ENCODE assay signal across 13 cellular contexts in the genomic region with DNA sequence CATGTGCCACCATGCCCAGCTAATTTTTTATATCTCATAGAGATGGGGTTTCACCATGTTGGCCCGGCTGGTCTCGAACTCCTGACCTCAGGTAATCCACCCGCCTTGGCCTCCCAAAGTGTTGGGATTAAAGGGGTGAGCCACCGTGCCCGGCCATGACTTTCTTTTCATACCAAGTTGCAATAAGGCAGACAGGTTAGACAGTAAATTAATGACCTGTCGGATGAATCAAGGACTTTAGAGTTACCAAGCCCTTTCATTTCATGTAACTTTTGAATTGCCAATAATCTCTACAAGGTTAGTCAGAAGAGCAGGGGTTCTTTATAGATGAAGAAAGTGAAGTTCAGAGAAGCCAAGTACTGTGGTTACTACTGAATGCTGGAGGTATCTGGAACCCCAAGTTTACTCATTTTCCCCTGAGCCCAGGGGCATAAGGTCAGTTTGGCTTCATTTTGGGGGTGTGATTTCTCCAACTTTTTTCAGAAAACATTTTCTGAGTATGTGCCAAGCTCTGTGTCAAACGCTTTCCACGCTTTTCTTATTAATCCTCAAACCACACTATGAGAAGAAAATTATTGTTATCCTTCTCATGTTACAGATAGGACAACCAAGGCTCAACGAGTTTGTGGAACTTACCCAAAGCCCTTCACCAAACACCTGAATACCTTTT. TPM values are rescaled to one million over a fixed set of nuclear protein-coding genes. Genes with fewer than 3 reads are reported as not detected.
A peak's percentile ranks its signal among the peaks of the same experiment; 100 is the strongest.
DNase-seq lines count a peak whose midpoint lies in the region; ATAC-seq, FAIRE-seq and TF ChIP-seq lines count a peak whose summit lies in the region.
"Had no signal": no experiment of that assay in that cellular context is flagged by ENCODE, and none has a peak within 500 bp of the region (broad histone marks: within the 10 kb centered on the region; RNA-seq: fewer than 3 reads in every experiment).

No MANE protein-coding gene starts in this region.

- intact Hi-C loops in sigmoid colon (cut with DNase I): loop anchor here (2.0 kb wide), 1 partner anchor 53 kb away; no protein-coding TSS in a partner anchor
- intact Hi-C loops in naive thymus-derived CD4-positive, alpha-beta T cell (cut with micrococcal nuclease): no loop called here

- H3K27me3 ChIP-seq in adipocyte (replicated peaks; ENCODE audit: control insufficient read depth, insufficient read depth, low read length) (no peaks in the 10 kb centered on the region), sigmoid colon (no peaks in the 10 kb centered on the region)
- no peaks in the 10 kb centered on the region for H3K27me3 ChIP-seq in naive thymus-derived CD4-positive, alpha-beta T cell (ENCODE audit: control insufficient read depth in 2 of 2, insufficient read depth in 2 of 2, low read length in 2 of 2)

- no peak for TF ChIP-seq CTCF in A549 (IDR thresholded peaks at IDR 0.05)
- no peak for TF ChIP-seq CTCF in fibroblast of villous mesenchyme (IDR thresholded peaks at IDR 0.05; ENCODE audit: insufficient read depth, low read depth, low read length)
- TF ChIP-seq CTCF in sigmoid colon (IDR thresholded peaks at IDR 0.05): no peak
- no peak for TF ChIP-seq CTCF in GM20000 (IDR thresholded peaks at IDR 0.05; ENCODE audit: extremely low read depth, missing control alignments)

- 95% methylated on average over 9 of the region's 9 CpGs for WGBS in A549 (ENCODE audit: missing lambda C conversion rate)
- 88% methylated on average over 9 of the region's 9 CpGs for WGBS in sigmoid colon, 2 donors

- no peak overlapping the region for H3K4me3 Mint-ChIP-seq in naive thymus-derived CD4-positive, alpha-beta T cell
- H3K4me3 Mint-ChIP-seq: activated naive CD8-positive, alpha-beta T cell treated with anti-CD3 and anti-CD28 coated beads, Interleukin-2, amount 10 ng/mL, durations not matched to agents 7 days and 5 days had no signal

- H3K4me3 ChIP-seq in A549 (no peak overlapping the region), adipocyte (ENCODE audit: low read length) (peak overlapping the region; percentile 80), fibroblast of villous mesenchyme (ENCODE audit: low read depth, low read length) (peak overlapping the region; percentile 47), sigmoid colon (peak overlapping the region in 3 of 4 donors; percentile 28 to 35 (median 33))
- H3K4me3 ChIP-seq in naive thymus-derived CD4-positive, alpha-beta T cell (ENCODE audit: low read length): no peak overlapping the region

- TF ChIP-seq RAD21 in A549 (conservative IDR thresholded peaks at IDR 0.05 in 1 of 2, IDR thresholded peaks at IDR 0.05 in 1 of 2): no peak

- TF ChIP-seq EP300 in A549 (IDR thresholded peaks at IDR 0.05): no peak
- TF ChIP-seq EP300 in sigmoid colon (IDR thresholded peaks at IDR 0.05): no peak

- POLR2A ChIA-PET in A549 (lab: Yijun Ruan, JAX): no interaction called here
- POLR2A ChIA-PET in naive thymus-derived CD4-positive, alpha-beta T cell (lab: Charles Lee): no interaction called here

- H3K27ac Mint-ChIP-seq in naive thymus-derived CD4-positive, alpha-beta T cell: no peak overlapping the region
- H3K27ac Mint-ChIP-seq: activated naive CD8-positive, alpha-beta T cell treated with anti-CD3 and anti-CD28 coated beads, Interleukin-2, amount 10 ng/mL, durations not matched to agents 7 days and 5 days had no signal

- peaks cover 0 to 2% (median 0%) of the 10 kb centered on the region in 7 donors for H3K4me1 Mint-ChIP-seq in naive thymus-derived CD4-positive, alpha-beta T cell
- H3K4me1 Mint-ChIP-seq: activated naive CD8-positive, alpha-beta T cell treated with anti-CD3 and anti-CD28 coated beads, Interleukin-2, amount 10 ng/mL, durations not matched to agents 7 days and 5 days had no signal

- no peaks in the 10 kb centered on the region for H3K36me3 Mint-ChIP-seq in naive thymus-derived CD4-positive, alpha-beta T cell
- H3K36me3 Mint-ChIP-seq: activated naive CD8-positive, alpha-beta T cell treated with anti-CD3 and anti-CD28 coated beads, Interleukin-2, amount 10 ng/mL, durations not matched to agents 7 days and 5 days had no signal

- no peak for FAIRE-seq in A549 (lab: Jason Lieb, UNC)
- FAIRE-seq: frontal cortex, islet of Langerhans had no signal

- DNase-seq in A549 (ENCODE audit: low read depth in 1 of 2, low spot score in 1 of 2): no peak
- DNase-seq in adipocyte (ENCODE audit: low read depth): no peak
- no peak for DNase-seq in fibroblast of villous mesenchyme (ENCODE audit: low read depth)
- no peak for DNase-seq in sigmoid colon
- no peak for DNase-seq in NCI-H2196 (lab: John Stamatoyannopoulos, UW; ENCODE audit: unreplicated experiment)
- DNase-seq in naive thymus-derived CD4-positive, alpha-beta T cell: no peak
- DNase-seq in GM20000 (ENCODE audit: low spot score): no peak
- DNase-seq in activated naive CD4-positive, alpha-beta T cell treated with anti-CD3 and anti-CD28 coated beads, Interleukin-2, amount 50 U/mL, for 16 hours: no peak
- DNase-seq: activated naive CD8-positive, alpha-beta T cell treated with anti-CD3 and anti-CD28 coated beads, Interleukin-2, amount 10 ng/mL, durations not matched to agents 7 days and 5 days; dermis blood vessel endothelial cell; NCI-H1092 had no signal

- TF ChIP-seq POLR2A in A549 (IDR thresholded peaks at IDR 0.05; ENCODE audit: low read length): no peak
- TF ChIP-seq POLR2A in sigmoid colon (IDR thresholded peaks at IDR 0.05): no peak

- CTCF ChIA-PET in A549 (lab: Yijun Ruan, JAX): no interaction called here
- CTCF ChIA-PET in naive thymus-derived CD4-positive, alpha-beta T cell (lab: Charles Lee): interaction anchor here (0.7 kb wide), 1 partner anchor 11 kb away, joined by 3 read pairs; no protein-coding TSS in a partner anchor

- peaks cover 0 to 2% (median 0%) of the 10 kb centered on the region in 11 donors for H3K9me3 Mint-ChIP-seq in naive thymus-derived CD4-positive, alpha-beta T cell

- no peaks in the 10 kb centered on the region for H3K9me3 ChIP-seq in A549
- H3K9me3 ChIP-seq in adipocyte (ENCODE audit: control insufficient read depth, low read length): no peaks in the 10 kb centered on the region
- no peaks in the 10 kb centered on the region for H3K9me3 ChIP-seq in sigmoid colon
- H3K9me3 ChIP-seq in naive thymus-derived CD4-positive, alpha-beta T cell (ENCODE audit: control insufficient read depth in 2 of 3, low read length in 3 of 3): no peaks in the 10 kb centered on the region

- ATAC-seq in A549: no peak
- ATAC-seq in naive thymus-derived CD4-positive, alpha-beta T cell: no peak

- H3K4me1 ChIP-seq in A549 (peaks cover 63% of the 10 kb centered on the region), adipocyte (ENCODE audit: control insufficient read depth, insufficient read depth, low read length) (peaks cover 66% of the 10 kb centered on the region), sigmoid colon (peaks cover 0 to 97% (median 89%) of the 10 kb centered on the region in 4 donors)
- no peaks in the 10 kb centered on the region for H3K4me1 ChIP-seq in naive thymus-derived CD4-positive, alpha-beta T cell (ENCODE audit: control insufficient read depth in 2 of 2, insufficient read depth in 2 of 2, low read length in 2 of 2)

- H3K9ac ChIP-seq in adipocyte (ENCODE audit: low read length): peak overlapping the region; percentile 84

- H3K27me3 Mint-ChIP-seq in naive thymus-derived CD4-positive, alpha-beta T cell: peaks cover 0 to 12% (median 6%) of the 10 kb centered on the region in 5 donors

- H3K4me2 ChIP-seq in A549: peak overlapping the region; percentile 74; the same call in 2 of the 3 replicates

- H3K27ac ChIP-seq in A549 (peak overlapping the region in 1 of 2 experiments; percentile 81; a peak in 3 of 6 replicates), sigmoid colon (peak overlapping the region; percentile 70 to 90 (median 87))
- H3K27ac ChIP-seq in naive thymus-derived CD4-positive, alpha-beta T cell (ENCODE audit: low read depth, low read length): no peak overlapping the region

- H3K36me3 ChIP-seq in adipocyte (ENCODE audit: control insufficient read depth, insufficient read depth, low read length, severe bottlenecking): no peaks in the 10 kb centered on the region
- H3K36me3 ChIP-seq in sigmoid colon: no peaks in the 10 kb centered on the region
- H3K36me3 ChIP-seq in naive thymus-derived CD4-positive, alpha-beta T cell (ENCODE audit: control insufficient read depth in 2 of 3, insufficient read depth in 3 of 3, low read length in 3 of 3): no peaks in the 10 kb centered on the region

TF ChIP-seq in A549, 52 proteins besides CTCF, POLR2A, EP300 and RAD21:
- TF ChIP-seq RARB (CRISPR knock-in tag; IDR thresholded peaks at IDR 0.05) (no peak), ESRRA (IDR thresholded peaks at IDR 0.05; ENCODE audit: borderline replicate concordance, low read length) (no peak)

RNA-seq across cellular contexts. Expression of gene PRICKLE2, which starts 11.9 kb away (rescaled TPM):
- polyA plus RNA-seq in A549 (2011; rRNA removed): 6.3 and 8.0 TPM in 2 replicates
- polyA plus RNA-seq in A549 (2012; cell fraction: cytosol; rRNA removed): 1.0 and 1.2 TPM in 2 replicates
- 4.5 and 4.8 TPM in 2 replicates for polyA plus RNA-seq in A549 (2012; cell fraction: nucleus; rRNA removed)
- polyA plus RNA-seq in A549 (2017; fragmentation: RNase III; extraction: RNeasy Plus Mini Kit Qiagen cat#74134 plus additional on column Dnase treatment): 4.9 to 6.2 TPM (median 5.3 TPM) in 3 replicates
- 35.2 and 39.1 TPM in 2 replicates for polyA minus RNA-seq in A549 (2011; rRNA and poly(A)+ RNA removed)
- 36.3 and 42.2 TPM in 2 replicates for total RNA-seq in fibroblast of villous mesenchyme
- total RNA-seq in sigmoid colon: 10 to 100 TPM; 61.1 to 96.7 (median 69.9) TPM
- 1 to 10 TPM in 2 of 3 donors, under 1 TPM in 1; 0.69 to 3.4 (median 1.2) TPM for polyA plus RNA-seq in sigmoid colon
- under 1 TPM in 1 of 5 experiments, not detected in 4; 0.22 TPM for total RNA-seq in naive thymus-derived CD4-positive, alpha-beta T cell
- polyA plus RNA-seq in naive thymus-derived CD4-positive, alpha-beta T cell: not detected
- total RNA-seq: activated naive CD8-positive, alpha-beta T cell treated with anti-CD3 and anti-CD28 coated beads, Interleukin-2, amount 10 ng/mL, durations not matched to agents 7 days and 5 days had no signal

Comparison
In these comparisons a context has a peak if more than half of its experiments do, and no peak if none do; other contexts are left out.
1. H3K4me3 ChIP-seq: peak in adipocyte (single experiment), fibroblast of villous mesenchyme (single experiment) and sigmoid colon (3 of 4); none in A549 (single experiment) and naive thymus-derived CD4-positive, alpha-beta T cell (single experiment).
2. RNA of gene PRICKLE2, which starts 11.9 kb away (total RNA-seq): 61.1 to 96.7 TPM in sigmoid colon and 36.3 to 42.2 TPM in fibroblast of villous mesenchyme; 0.22 TPM in naive thymus-derived CD4-positive, alpha-beta T cell; every median in the first group is over 10 times any median in the second.